In genomic region chr12:46187023-46187422, GRCh38 we compare ENCODE assay signal across 10 cellular contexts.
DNase-seq lines count a peak whose midpoint lies in the region; ATAC-seq and TF ChIP-seq lines count a peak whose summit lies in the region.
"Had no signal": no experiment of that assay in that cellular context is flagged by ENCODE, and none has a peak within 500 bp of the region (broad histone marks: within the 10 kb centered on the region; RNA-seq: fewer than 3 reads in every experiment).

No MANE protein-coding gene starts in this region.

- no peaks in the 10 kb centered on the region for H3K27me3 Mint-ChIP-seq in activated naive CD4-positive, alpha-beta T cell treated with anti-CD3 and anti-CD28 coated beads, Interleukin-2, amount 50 U/mL, for 24 hours
- H3K27me3 Mint-ChIP-seq: activated naive CD8-positive, alpha-beta T cell treated with anti-CD3 and anti-CD28 coated beads, Interleukin-2, amount 10 ng/mL, durations not matched to agents 7 days and 5 days had no signal

- peaks cover 11% of the 10 kb centered on the region for H3K9me3 Mint-ChIP-seq in activated naive CD4-positive, alpha-beta T cell treated with anti-CD3 and anti-CD28 coated beads, Interleukin-2, amount 50 U/mL, for 24 hours

- no peak for TF ChIP-seq POLR2A in uterus (IDR thresholded peaks at IDR 0.05)

- H3K27ac ChIP-seq in uterus, result no peak overlapping the region
- H3K27ac ChIP-seq: SJSA1 had no signal

- ATAC-seq in left colon, result peak; percentile 49
- no peak for ATAC-seq in GM19023 (IDR thresholded peaks at IDR 0.05; ENCODE audit: unreplicated experiment)
- ATAC-seq in HG03565 (IDR thresholded peaks at IDR 0.05; ENCODE audit: unreplicated experiment), result no peak

- H3K36me3 Mint-ChIP-seq in activated naive CD4-positive, alpha-beta T cell treated with anti-CD3 and anti-CD28 coated beads, Interleukin-2, amount 50 U/mL, for 24 hours, result peaks cover 36% of the 10 kb centered on the region

- peaks cover 56% of the 10 kb centered on the region for H3K4me1 Mint-ChIP-seq in activated naive CD4-positive, alpha-beta T cell treated with anti-CD3 and anti-CD28 coated beads, Interleukin-2, amount 50 U/mL, for 24 hours

- no peak overlapping the region for H3K4me3 Mint-ChIP-seq in activated naive CD4-positive, alpha-beta T cell treated with anti-CD3 and anti-CD28 coated beads, Interleukin-2, amount 50 U/mL, for 24 hours
- H3K4me3 Mint-ChIP-seq: activated naive CD8-positive, alpha-beta T cell treated with anti-CD3 and anti-CD28 coated beads, Interleukin-2, amount 10 ng/mL, durations not matched to agents 7 days and 5 days had no signal

- peak overlapping the region; percentile 81 for H3K27ac Mint-ChIP-seq in activated naive CD4-positive, alpha-beta T cell treated with anti-CD3 and anti-CD28 coated beads, Interleukin-2, amount 50 U/mL, for 24 hours

- DNase-seq in activated naive CD4-positive, alpha-beta T cell treated with Interleukin-2 at 50 U/mL for 16 hours, result no peak
- peak; percentile 84 for DNase-seq in astrocyte of the hippocampus (ENCODE audit: low read depth, low spot score)
- no peak for DNase-seq in left colon
- peak; percentile 34 to 37 for DNase-seq in uterus
- DNase-seq in GM19238 (ENCODE audit: insufficient read length, low spot score), result no peak
- DNase-seq: activated naive CD8-positive, alpha-beta T cell treated with anti-CD3 and anti-CD28 coated beads, Interleukin-2, amount 10 ng/mL, durations not matched to agents 7 days and 5 days had no signal

- H3K36me3 ChIP-seq in uterus, result no peaks in the 10 kb centered on the region
- H3K36me3 ChIP-seq: SJSA1 had no signal

- no peaks in the 10 kb centered on the region for H3K27me3 ChIP-seq in uterus
- H3K27me3 ChIP-seq: SJSA1 had no signal

- H3K9me3 ChIP-seq in uterus, result no peaks in the 10 kb centered on the region
- H3K9me3 ChIP-seq: SJSA1 had no signal

- TF ChIP-seq CTCF in uterus (IDR thresholded peaks at IDR 0.05), result no peak

- intact Hi-C loops in left colon (cut with DNase I, micrococcal nuclease) (no loop called here), uterus (cut with DNase I; ENCODE audit: low total_unique reads) (no loop called here)

- no peaks in the 10 kb centered on the region for H3K4me1 ChIP-seq in uterus
- H3K4me1 ChIP-seq: SJSA1 had no signal

- no peak overlapping the region for H3K4me3 ChIP-seq in uterus
- H3K4me3 ChIP-seq: SJSA1 had no signal

Comparison
In these comparisons a context has a peak if more than half of its experiments do, and no peak if none do; other contexts are left out.
1. DNase-seq: peak in astrocyte of the hippocampus (single experiment) and uterus (2 of 2); none in activated naive CD4-positive, alpha-beta T cell treated with Interleukin-2 at 50 U/mL for 16 hours (single experiment), left colon (0 of 2) and GM19238 (single experiment).